Comparison of ENCODE assay signal across 11 cellular contexts in the genomic region with DNA sequence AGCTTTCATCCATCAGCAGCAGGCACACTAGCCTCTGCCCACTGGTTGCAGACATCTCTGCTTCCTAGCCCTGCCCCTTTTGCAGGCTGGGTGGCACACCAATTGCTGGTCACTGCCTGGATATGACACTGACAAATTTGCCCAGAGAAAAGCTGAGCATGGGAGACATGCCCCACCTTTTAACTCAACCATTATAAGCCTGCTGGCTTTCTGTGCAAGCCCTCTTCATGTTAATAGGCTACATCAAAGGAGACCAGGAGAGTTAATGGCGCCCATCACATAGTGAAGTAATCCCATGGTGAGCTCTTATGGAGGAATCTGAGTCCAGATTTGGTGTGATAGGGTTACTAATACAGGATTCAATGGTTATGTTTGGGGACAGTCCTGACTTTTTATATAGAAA.
A peak's percentile ranks its signal among the peaks of the same experiment; 100 is the strongest.
DNase-seq lines count a peak whose midpoint lies in the region; ATAC-seq and TF ChIP-seq lines count a peak whose summit lies in the region.
"Had no signal": no experiment of that assay in that cellular context is flagged by ENCODE, and none has a peak within 500 bp of the region (broad histone marks: within the 10 kb centered on the region; RNA-seq: fewer than 3 reads in every experiment).

No MANE protein-coding gene starts in this region.

- no peak overlapping the region for H3K9ac ChIP-seq in HCT116 (ENCODE audit: low read length)

- TF ChIP-seq POLR2A in HCT116 (IDR thresholded peaks at IDR 0.05; ENCODE audit: borderline replicate concordance, extremely low read depth, insufficient read depth, insufficient read length), result no peak

- no peaks in the 10 kb centered on the region for H4K20me1 ChIP-seq in HCT116 (ENCODE audit: insufficient read depth)

- DNase-seq in HCT116 (ENCODE audit: low read depth, low spot score) (no peak), SK-MEL-5 (ENCODE audit: low read depth, low spot score) (peak; percentile 47), right atrium auricular region (ENCODE audit: low spot score) (no peak), cerebellar cortex (ENCODE audit: low spot score) (no peak)
- DNase-seq: activated naive CD8-positive, alpha-beta T cell treated with anti-CD3 and anti-CD28 coated beads, Interleukin-2, amount 10 ng/mL, durations not matched to agents 7 days and 5 days had no signal

- H3K36me3 ChIP-seq in HCT116 (ENCODE audit: control insufficient read depth in 1 of 2, insufficient read depth in 2 of 2, low read length in 2 of 2), result peaks cover 0 to 5% of the 10 kb centered on the region in 2 experiments; a peak in 1 of 4 replicates
- no peaks in the 10 kb centered on the region for H3K36me3 ChIP-seq in right atrium auricular region

- intact Hi-C loops in HCT116 (cut with micrococcal nuclease), result loop anchor here (5.0 kb wide), 2 partner anchors 166 to 241 kb away; partner anchors contain the start of gene SRGAP1

- H3K9me2 ChIP-seq in HCT116 (ENCODE audit: insufficient read depth), result no peaks in the 10 kb centered on the region

- peak overlapping the region; percentile 15; the same call in 1 of the 2 replicates for H3K27ac ChIP-seq in HCT116 (ENCODE audit: low read depth, low read length)
- peak overlapping the region; percentile 63 to 75 for H3K27ac ChIP-seq in right atrium auricular region
- H3K27ac ChIP-seq in skin epidermis, result peak overlapping the region in 18 of 21 experiments; percentile 1 to 72 (median 38)
- H3K27ac ChIP-seq: thoracic aorta had no signal

- no peak for TF ChIP-seq RAD21 in HCT116 (IDR thresholded peaks at IDR 0.05; ENCODE audit: low read depth)

- no peaks in the 10 kb centered on the region for H3K27me3 ChIP-seq in HCT116 (ENCODE audit: insufficient read depth, low read length)
- H3K27me3 ChIP-seq in right atrium auricular region, result no peaks in the 10 kb centered on the region

- H3K4me3 ChIP-seq in HCT116 (replicated peaks in 1 of 2; ENCODE audit: low read depth in 1 of 2, low read length in 2 of 2), result no peak overlapping the region
- no peak overlapping the region for H3K4me3 ChIP-seq in right atrium auricular region
- no peak overlapping the region for H3K4me3 ChIP-seq in skin epidermis
- H3K4me3 ChIP-seq: thoracic aorta had no signal

- POLR2A ChIA-PET in HCT116 (lab: Charles Lee), result no interaction called here

- TF ChIP-seq CTCF in HCT116 (IDR thresholded peaks at IDR 0.05 in 2 of 3, conservative IDR thresholded peaks at IDR 0.05 in 1 of 3; ENCODE audit: borderline replicate concordance in 1 of 3, insufficient read depth in 1 of 3, low read depth in 2 of 3, low read length in 2 of 3), result no peak
- TF ChIP-seq CTCF in right atrium auricular region (IDR thresholded peaks at IDR 0.05), result no peak

- BruUV-seq in HCT116 (replicated peaks; lab: Mats Ljungman, UMichigan), result no TSS peak

- no peaks in the 10 kb centered on the region for H3K9me3 ChIP-seq in HCT116 (ENCODE audit: control insufficient read depth in 1 of 2, insufficient read depth in 1 of 2, low read depth in 1 of 2, low read length in 2 of 2)
- no peaks in the 10 kb centered on the region for H3K9me3 ChIP-seq in right atrium auricular region
- H3K9me3 ChIP-seq: thoracic aorta had no signal

- RAD21 ChIA-PET in HCT116 (lab: Charles Lee; ENCODE audit: low non-redundant PET in 1 of 2, low total read pairs in 2 of 2, uncharacterized antibody in 2 of 2, unreplicated experiment in 2 of 2), result interaction anchor here in 1 of 2 experiments (0.6 kb wide), 1 partner anchor 222 kb away, joined by 3 read pairs; no protein-coding TSS in a partner anchor

- no peaks in the 10 kb centered on the region for H3K79me2 ChIP-seq in HCT116 (ENCODE audit: insufficient read depth, low read length)

- in situ Hi-C loops in SK-MEL-5 (cut with HindIII; ENCODE audit: low pct_unique_long_range_greater_than_20kb, low sequenced_read_pairs), result no loop called here

- ATAC-seq in HCT116 (peak; percentile 35; the same call in 1 of the 2 replicates), HG03139 (IDR thresholded peaks at IDR 0.05; ENCODE audit: unreplicated experiment) (no peak), HG03095 (IDR thresholded peaks at IDR 0.05; ENCODE audit: unreplicated experiment) (no peak), HG03457 (IDR thresholded peaks at IDR 0.05; ENCODE audit: unreplicated experiment) (no peak)
- ATAC-seq: Panc1 had no signal

- 0 out of 2 replicates have a peak overlapping the region, but pooled peaks have one; percentile 18 for H3K4me2 ChIP-seq in HCT116 (ENCODE audit: low read length)

- H3K4me1 ChIP-seq in HCT116 (ENCODE audit: control insufficient read depth in 1 of 2, insufficient read depth in 2 of 2, low read length in 2 of 2), result peaks cover 56% of the 10 kb centered on the region in 2 experiments
- H3K4me1 ChIP-seq in right atrium auricular region, result peaks cover 0 to 34% of the 10 kb centered on the region in 2 donors

- CTCF ChIA-PET in HCT116 (lab: Charles Lee), result no interaction called here

- no peak overlapping the region for H2AFZ ChIP-seq in HCT116 (ENCODE audit: low read depth, low read length, poor library complexity, severe bottlenecking)

TF ChIP-seq in HCT116, 20 proteins besides CTCF, POLR2A, EP300 and RAD21:
- TF ChIP-seq FOSL1 (IDR thresholded peaks at IDR 0.05; ENCODE audit: low read depth) (no peak), CEBPB (IDR thresholded peaks at IDR 0.05; ENCODE audit: low read depth) (no peak), EGR1 (IDR thresholded peaks at IDR 0.05; ENCODE audit: low read depth) (no peak), SIN3A (IDR thresholded peaks at IDR 0.05; ENCODE audit: low read depth) (no peak), ZNF274 (IDR thresholded peaks at IDR 0.05; ENCODE audit: low read depth, low read length) (no peak), SRF (IDR thresholded peaks at IDR 0.05; ENCODE audit: low read depth) (no peak), ATF3 (IDR thresholded peaks at IDR 0.05) (no peak), ELF1 (IDR thresholded peaks at IDR 0.05; ENCODE audit: borderline replicate concordance, low read depth) (no peak), TCF7L2 (IDR thresholded peaks at IDR 0.05; ENCODE audit: borderline replicate concordance, extremely low read depth, insufficient read depth, insufficient read length) (no peak)
- TF ChIP-seq, protein P1, sequence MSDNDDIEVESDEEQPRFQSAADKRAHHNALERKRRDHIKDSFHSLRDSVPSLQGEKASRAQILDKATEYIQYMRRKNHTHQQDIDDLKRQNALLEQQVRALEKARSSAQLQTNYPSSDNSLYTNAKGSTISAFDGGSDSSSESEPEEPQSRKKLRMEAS (IDR thresholded peaks at IDR 0.05), result no peak
- TF ChIP-seq, protein P2, sequence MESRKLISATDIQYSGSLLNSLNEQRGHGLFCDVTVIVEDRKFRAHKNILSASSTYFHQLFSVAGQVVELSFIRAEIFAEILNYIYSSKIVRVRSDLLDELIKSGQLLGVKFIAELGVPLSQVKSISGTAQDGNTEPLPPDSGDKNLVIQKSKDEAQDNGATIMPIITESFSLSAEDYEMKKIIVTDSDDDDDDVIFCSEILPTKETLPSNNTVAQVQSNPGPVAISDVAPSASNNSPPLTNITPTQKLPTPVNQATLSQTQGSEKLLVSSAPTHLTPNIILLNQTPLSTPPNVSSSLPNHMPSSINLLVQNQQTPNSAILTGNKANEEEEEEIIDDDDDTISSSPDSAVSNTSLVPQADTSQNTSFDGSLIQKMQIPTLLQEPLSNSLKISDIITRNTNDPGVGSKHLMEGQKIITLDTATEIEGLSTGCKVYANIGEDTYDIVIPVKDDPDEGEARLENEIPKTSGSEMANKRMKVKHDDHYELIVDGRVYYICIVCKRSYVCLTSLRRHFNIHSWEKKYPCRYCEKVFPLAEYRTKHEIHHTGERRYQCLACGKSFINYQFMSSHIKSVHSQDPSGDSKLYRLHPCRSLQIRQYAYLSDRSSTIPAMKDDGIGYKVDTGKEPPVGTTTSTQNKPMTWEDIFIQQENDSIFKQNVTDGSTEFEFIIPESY (IDR thresholded peaks at IDR 0.05; ENCODE audit: extremely low read depth, insufficient replicate concordance, low read length), result no peak
- TF ChIP-seq, protein P3, sequence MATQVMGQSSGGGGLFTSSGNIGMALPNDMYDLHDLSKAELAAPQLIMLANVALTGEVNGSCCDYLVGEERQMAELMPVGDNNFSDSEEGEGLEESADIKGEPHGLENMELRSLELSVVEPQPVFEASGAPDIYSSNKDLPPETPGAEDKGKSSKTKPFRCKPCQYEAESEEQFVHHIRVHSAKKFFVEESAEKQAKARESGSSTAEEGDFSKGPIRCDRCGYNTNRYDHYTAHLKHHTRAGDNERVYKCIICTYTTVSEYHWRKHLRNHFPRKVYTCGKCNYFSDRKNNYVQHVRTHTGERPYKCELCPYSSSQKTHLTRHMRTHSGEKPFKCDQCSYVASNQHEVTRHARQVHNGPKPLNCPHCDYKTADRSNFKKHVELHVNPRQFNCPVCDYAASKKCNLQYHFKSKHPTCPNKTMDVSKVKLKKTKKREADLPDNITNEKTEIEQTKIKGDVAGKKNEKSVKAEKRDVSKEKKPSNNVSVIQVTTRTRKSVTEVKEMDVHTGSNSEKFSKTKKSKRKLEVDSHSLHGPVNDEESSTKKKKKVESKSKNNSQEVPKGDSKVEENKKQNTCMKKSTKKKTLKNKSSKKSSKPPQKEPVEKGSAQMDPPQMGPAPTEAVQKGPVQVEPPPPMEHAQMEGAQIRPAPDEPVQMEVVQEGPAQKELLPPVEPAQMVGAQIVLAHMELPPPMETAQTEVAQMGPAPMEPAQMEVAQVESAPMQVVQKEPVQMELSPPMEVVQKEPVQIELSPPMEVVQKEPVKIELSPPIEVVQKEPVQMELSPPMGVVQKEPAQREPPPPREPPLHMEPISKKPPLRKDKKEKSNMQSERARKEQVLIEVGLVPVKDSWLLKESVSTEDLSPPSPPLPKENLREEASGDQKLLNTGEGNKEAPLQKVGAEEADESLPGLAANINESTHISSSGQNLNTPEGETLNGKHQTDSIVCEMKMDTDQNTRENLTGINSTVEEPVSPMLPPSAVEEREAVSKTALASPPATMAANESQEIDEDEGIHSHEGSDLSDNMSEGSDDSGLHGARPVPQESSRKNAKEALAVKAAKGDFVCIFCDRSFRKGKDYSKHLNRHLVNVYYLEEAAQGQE (IDR thresholded peaks at IDR 0.05; ENCODE audit: low read depth), result no peak

Comparison
In these comparisons a context has a peak if more than half of its experiments do, and no peak if none do; other contexts are left out.
1. H3K27ac ChIP-seq: peak in every context shown above with its lines; median percentile 69 in right atrium auricular region; 38 in skin epidermis; 15 in HCT116.